ENCODE assay signal across 1 cellular context in genomic region chr10:114532226-114532625, GRCh38.
TF ChIP-seq lines count a peak whose summit lies in the region.

No MANE protein-coding gene starts in this region.

TF ChIP-seq in H1, 55 proteins besides CTCF, POLR2A, EP300 and RAD21 (continued from another document):
- TF ChIP-seq E2F6 (IDR thresholded peaks at IDR 0.05), result peak; percentile 67; the same call in 1 of the 2 replicates
- TF ChIP-seq BACH1 (IDR thresholded peaks at IDR 0.05; ENCODE audit: low read length), result no peak
- no peak for TF ChIP-seq CHD1 (IDR thresholded peaks at IDR 0.05; ENCODE audit: low read depth, low read length)
